In the genomic region with DNA sequence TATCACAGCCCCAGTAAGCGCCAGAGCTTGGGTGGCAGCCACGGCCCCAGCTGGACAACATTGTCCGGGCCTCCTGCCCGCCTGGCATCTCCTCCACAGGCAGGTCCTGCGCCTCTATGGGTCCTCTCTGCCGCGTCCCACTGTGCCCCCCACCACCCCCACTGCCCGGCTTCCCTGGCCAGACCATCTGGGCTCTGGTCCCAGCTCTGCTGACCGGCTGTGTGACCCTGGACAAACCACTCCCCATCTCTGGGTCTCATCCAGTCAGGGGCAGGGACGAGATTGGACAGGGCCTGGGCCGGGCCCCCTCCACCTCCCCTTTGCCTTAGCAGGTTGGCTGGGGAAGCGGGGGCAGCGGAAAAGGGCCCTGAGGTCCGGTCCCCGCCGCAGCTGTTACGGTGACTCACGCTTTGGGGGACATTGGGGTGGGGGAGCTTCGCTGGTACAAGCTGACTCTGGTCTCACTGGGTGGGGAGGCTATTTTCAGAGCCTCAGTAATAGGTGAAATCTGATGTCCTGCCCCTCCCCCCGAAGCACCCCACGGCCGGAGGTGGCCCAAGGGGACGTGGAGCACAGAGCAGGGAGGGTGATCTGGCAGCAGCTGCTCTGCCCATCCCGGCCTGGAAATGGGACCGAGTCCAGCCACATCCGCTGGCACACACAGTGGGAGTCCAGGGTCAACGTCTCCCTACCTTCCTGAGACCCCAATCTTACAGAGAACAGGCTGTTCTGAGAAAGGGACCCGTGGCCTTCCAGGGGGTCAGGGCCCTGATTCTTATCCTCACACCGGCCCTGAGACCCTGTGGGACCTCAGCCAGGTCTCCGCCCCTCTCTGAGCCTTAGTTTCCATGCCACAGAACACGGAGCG, we compare ENCODE assay signal across 9 cellular contexts. TPM values are rescaled to one million over a fixed set of nuclear protein-coding genes. Genes with fewer than 3 reads are reported as not detected.
DNase-seq lines count a peak whose midpoint lies in the region; ATAC-seq, FAIRE-seq and TF ChIP-seq lines count a peak whose summit lies in the region.
"Had no signal": no experiment of that assay in that cellular context is flagged by ENCODE, and none has a peak within 500 bp of the region (broad histone marks: within the 10 kb centered on the region; RNA-seq: fewer than 3 reads in every experiment).

No MANE protein-coding gene starts in this region.

- H4K20me1 ChIP-seq in HepG2 (ENCODE audit: insufficient read depth, low read length) = no peaks in the 10 kb centered on the region

- no peak for DNase-seq in HFF-Myc (ENCODE audit: extremely low read depth, low read depth)
- peak; percentile 64 to 90 for DNase-seq in dermis microvascular lymphatic vessel endothelial cell (ENCODE audit: low read depth in 2 of 2)
- DNase-seq in HepG2 (ENCODE audit: low spot score) = no peak
- no peak for DNase-seq in stimulated activated effector memory CD8-positive, alpha-beta T cell treated with anti-CD3 and anti-CD28 coated beads, Interleukin-12 subunit alpha, Interleukin-12 subunit beta, amount 100 ng/mL, for 72 hours (ENCODE audit: low spot score in 2 of 2)
- no peak for DNase-seq in glomerular visceral epithelial cell (ENCODE audit: extremely low spot score)
- no peak for DNase-seq in effector CD4-positive, alpha-beta T cell
- no peak for DNase-seq in NCI-H69 (lab: John Stamatoyannopoulos, UW)
- no peak for DNase-seq in GM19238 (ENCODE audit: insufficient read length, low spot score)

- no peak overlapping the region for H3K4me3 Mint-ChIP-seq in stimulated activated effector memory CD8-positive, alpha-beta T cell treated with anti-CD3 and anti-CD28 coated beads, Interleukin-12 subunit alpha, Interleukin-12 subunit beta, amount 100 ng/mL, for 72 hours

- no TSS peak for BruUV-seq in HepG2 (replicated peaks; lab: Mats Ljungman, UMichigan)

- no peak overlapping the region for H2AFZ ChIP-seq in HepG2 (ENCODE audit: low read length)

- TF ChIP-seq RAD21 in HepG2 (CRISPR knock-in tag; IDR thresholded peaks at IDR 0.05) = no peak

- CTCF ChIA-PET in HepG2 (lab: Yijun Ruan, JAX; ENCODE audit: low intra/inter-chr PET ratio, low total read pairs) = no interaction called here

- no peak overlapping the region for H3K27ac ChIP-seq in HepG2 (ENCODE audit: extremely low read length, insufficient read depth, low read length)

- ATAC-seq in HepG2 = no peak; the same call in 2 of the 3 replicates
- no peak for ATAC-seq in stimulated activated effector memory CD8-positive, alpha-beta T cell treated with anti-CD3 and anti-CD28 coated beads, Interleukin-12 subunit alpha, Interleukin-12 subunit beta, amount 100 ng/mL, for 72 hours

- peaks cover 32% of the 10 kb centered on the region for H3K4me1 ChIP-seq in HepG2 (ENCODE audit: insufficient read depth, low read length)

- POLR2A ChIA-PET in HepG2 (lab: Yijun Ruan, JAX) = interaction anchor here (1.3 kb wide), 1 partner anchor 23 kb away, joined by 4 read pairs; no protein-coding TSS in a partner anchor

- no peaks in the 10 kb centered on the region for H3K27me3 ChIP-seq in HepG2 (ENCODE audit: control insufficient read depth in 1 of 2, insufficient read depth in 2 of 2, low read length in 2 of 2)

- TF ChIP-seq CTCF in HFF-Myc (IDR thresholded peaks at IDR 0.05; ENCODE audit: low read depth, low read length, missing control alignments) (no peak), HepG2 (CRISPR knock-in tag; IDR thresholded peaks at IDR 0.05) (no peak)

- peaks cover 5% of the 10 kb centered on the region for H3K79me2 ChIP-seq in HepG2 (ENCODE audit: insufficient read depth, low read length)

- no peak overlapping the region for H3K9ac ChIP-seq in HepG2 (ENCODE audit: insufficient read depth, low read depth, low read length)

- no peaks in the 10 kb centered on the region for H3K9me3 ChIP-seq in HepG2 (ENCODE audit: low read length)

- peaks cover 17% of the 10 kb centered on the region for H3K36me3 Mint-ChIP-seq in stimulated activated effector memory CD8-positive, alpha-beta T cell treated with anti-CD3 and anti-CD28 coated beads, Interleukin-12 subunit alpha, Interleukin-12 subunit beta, amount 100 ng/mL, for 72 hours

- intact Hi-C loops in HepG2 (cut with micrococcal nuclease; ENCODE audit: unreplicated experiment) = no loop called here

- in situ Hi-C loops in HepG2 (cut with HindIII; ENCODE audit: extremely low pct_ligation_motif_present, low pct_unique_long_range_greater_than_20kb) = no loop called here

- TF ChIP-seq POLR2A in HepG2 (IDR thresholded peaks at IDR 0.05; ENCODE audit: insufficient read depth in 1 of 2, low read depth in 2 of 2, low read length in 2 of 2) = no peak

- H3K4me3 ChIP-seq in HFF-Myc (replicated peaks; ENCODE audit: low read depth, low read length) (0 out of 2 replicates have a peak overlapping the region, but pooled peaks have one; percentile 1), HepG2 (replicated peaks in 1 of 3; ENCODE audit: insufficient read depth in 1 of 3, low read depth in 2 of 3, low read length in 3 of 3) (no peak overlapping the region)

- H3K4me1 Mint-ChIP-seq in stimulated activated effector memory CD8-positive, alpha-beta T cell treated with anti-CD3 and anti-CD28 coated beads, Interleukin-12 subunit alpha, Interleukin-12 subunit beta, amount 100 ng/mL, for 72 hours = peaks cover 32% of the 10 kb centered on the region

- no peaks in the 10 kb centered on the region for H3K9me3 Mint-ChIP-seq in stimulated activated effector memory CD8-positive, alpha-beta T cell treated with anti-CD3 and anti-CD28 coated beads, Interleukin-12 subunit alpha, Interleukin-12 subunit beta, amount 100 ng/mL, for 72 hours

- WGBS in HepG2 (ENCODE audit: low lambda C conversion rate) = 95% methylated on average over 18 of the region's 32 CpGs

- no peaks in the 10 kb centered on the region for H3K36me3 ChIP-seq in HepG2 (replicated peaks in 1 of 2; ENCODE audit: control insufficient read depth in 1 of 2, insufficient read depth in 2 of 2, low read length in 2 of 2)

- TF ChIP-seq EP300 in HepG2 (IDR thresholded peaks at IDR 0.05; ENCODE audit: low read depth in 2 of 2, low read length in 2 of 2) (no peak), HepG2 (CRISPR knock-in tag; IDR thresholded peaks at IDR 0.05; ENCODE audit: borderline replicate concordance) (no peak)

- H3K27ac Mint-ChIP-seq in stimulated activated effector memory CD8-positive, alpha-beta T cell treated with anti-CD3 and anti-CD28 coated beads, Interleukin-12 subunit alpha, Interleukin-12 subunit beta, amount 100 ng/mL, for 72 hours = peak overlapping the region; percentile 85

- FAIRE-seq in HepG2 (lab: Jason Lieb, UNC) = no peak
- FAIRE-seq: RCC 7860 had no signal

- H3K4me2 ChIP-seq in HepG2 (ENCODE audit: low read depth, low read length) = no peak overlapping the region

TF ChIP-seq in HepG2, 621 proteins besides CTCF, POLR2A, EP300 and RAD21 (continues in another document):
- TF ChIP-seq ZNF263 (CRISPR knock-in tag; IDR thresholded peaks at IDR 0.05) = no peak
- peak; percentile 27 for TF ChIP-seq AGO2 (optimal IDR thresholded peaks at IDR 0.05; ENCODE audit: low read depth, low read length)
- TF ChIP-seq KMT2B (CRISPR knock-in tag; IDR thresholded peaks at IDR 0.05) = no peak
- no peak for TF ChIP-seq ZNF143 (CRISPR knock-in tag; IDR thresholded peaks at IDR 0.05)
- TF ChIP-seq ZNF567 (CRISPR knock-in tag; IDR thresholded peaks at IDR 0.05; ENCODE audit: borderline replicate concordance) = no peak
- TF ChIP-seq FOXP1 (IDR thresholded peaks at IDR 0.05) = no peak
- no peak for TF ChIP-seq FOXP1 (CRISPR knock-in tag; IDR thresholded peaks at IDR 0.05)
- TF ChIP-seq, protein P1, sequence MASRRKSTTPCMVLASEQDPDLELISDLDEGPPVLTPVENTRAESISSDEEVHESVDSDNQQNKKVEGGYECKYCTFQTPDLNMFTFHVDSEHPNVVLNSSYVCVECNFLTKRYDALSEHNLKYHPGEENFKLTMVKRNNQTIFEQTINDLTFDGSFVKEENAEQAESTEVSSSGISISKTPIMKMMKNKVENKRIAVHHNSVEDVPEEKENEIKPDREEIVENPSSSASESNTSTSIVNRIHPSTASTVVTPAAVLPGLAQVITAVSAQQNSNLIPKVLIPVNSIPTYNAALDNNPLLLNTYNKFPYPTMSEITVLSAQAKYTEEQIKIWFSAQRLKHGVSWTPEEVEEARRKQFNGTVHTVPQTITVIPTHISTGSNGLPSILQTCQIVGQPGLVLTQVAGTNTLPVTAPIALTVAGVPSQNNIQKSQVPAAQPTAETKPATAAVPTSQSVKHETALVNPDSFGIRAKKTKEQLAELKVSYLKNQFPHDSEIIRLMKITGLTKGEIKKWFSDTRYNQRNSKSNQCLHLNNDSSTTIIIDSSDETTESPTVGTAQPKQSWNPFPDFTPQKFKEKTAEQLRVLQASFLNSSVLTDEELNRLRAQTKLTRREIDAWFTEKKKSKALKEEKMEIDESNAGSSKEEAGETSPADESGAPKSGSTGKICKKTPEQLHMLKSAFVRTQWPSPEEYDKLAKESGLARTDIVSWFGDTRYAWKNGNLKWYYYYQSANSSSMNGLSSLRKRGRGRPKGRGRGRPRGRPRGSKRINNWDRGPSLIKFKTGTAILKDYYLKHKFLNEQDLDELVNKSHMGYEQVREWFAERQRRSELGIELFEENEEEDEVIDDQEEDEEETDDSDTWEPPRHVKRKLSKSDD (CRISPR knock-in tag; IDR thresholded peaks at IDR 0.05; ENCODE audit: low read depth) = no peak

RNA-seq across cellular contexts. Expression of a gene that starts 9.1 kb away (rescaled TPM):
- total RNA-seq in dermis microvascular lymphatic vessel endothelial cell = 11.9 and 18.2 TPM in 2 replicates
- 2.5 and 2.9 TPM in 2 replicates for total RNA-seq in HepG2 (2016; rRNA removed; fragmentation: Illumina TruSeq; extraction: Trizol)
- 2.9 and 3.0 TPM in 2 replicates for total RNA-seq in HepG2 (2016; cell fraction: cytosol; rRNA removed; fragmentation: Illumina TruSeq; extraction: Trizol; ENCODE audit: low read depth)
- 3.0 and 3.2 TPM in 2 replicates for total RNA-seq in HepG2 (2016; cell fraction: insoluble cytoplasmic fraction; rRNA removed; fragmentation: Illumina TruSeq; extraction: Trizol)
- 2.5 and 2.9 TPM in 2 replicates for total RNA-seq in HepG2 (2016; cell fraction: membrane; rRNA removed; fragmentation: Illumina TruSeq; extraction: Trizol)
- total RNA-seq in HepG2 (2016; cell fraction: nucleus; rRNA removed; fragmentation: Illumina TruSeq; extraction: Trizol) = 3.8 and 5.6 TPM in 2 replicates
- polyA plus RNA-seq in HepG2 (2011; rRNA removed) = 1.3 and 1.6 TPM in 2 replicates
- 0.71 and 0.79 TPM in 2 replicates for polyA plus RNA-seq in HepG2 (2011; cell fraction: cytosol; rRNA removed)
- 5.1 and 8.1 TPM in 2 replicates for polyA plus RNA-seq in HepG2 (2011; cell fraction: nucleus; rRNA removed)
- 5.9 and 8.4 TPM in 2 replicates for polyA plus RNA-seq in HepG2 (2012)
- 1.1 and 1.4 TPM in 2 replicates for polyA plus RNA-seq in HepG2 (2016; cell fraction: cytosol; fragmentation: Illumina TruSeq; extraction: Trizol; ENCODE audit: low read depth)
- polyA plus RNA-seq in HepG2 (2016; cell fraction: insoluble cytoplasmic fraction; fragmentation: Illumina TruSeq; extraction: Trizol; ENCODE audit: low read depth) = 8.2 and 9.6 TPM in 2 replicates
- 4.6 and 4.8 TPM in 2 replicates for polyA plus RNA-seq in HepG2 (2016; cell fraction: membrane; fragmentation: Illumina TruSeq; extraction: Trizol; ENCODE audit: low read depth)
- polyA plus RNA-seq in HepG2 (2016; cell fraction: nucleus; fragmentation: Illumina TruSeq; extraction: Trizol; ENCODE audit: insufficient read depth, low read depth) = 7.4 and 9.8 TPM in 2 replicates
- polyA minus RNA-seq in HepG2 (2011; rRNA and poly(A)+ RNA removed; ENCODE audit: low replicate concordance) = 5.3 and 16.7 TPM in 2 replicates
- polyA minus RNA-seq in HepG2 (2011; cell fraction: cytosol; rRNA and poly(A)+ RNA removed) = 5.2 and 5.4 TPM in 2 replicates
- polyA minus RNA-seq in HepG2 (2011; cell fraction: nucleus; rRNA and poly(A)+ RNA removed) = 5.1 and 5.3 TPM in 2 replicates

Comparison
In these comparisons a context has a peak if more than half of its experiments do, and no peak if none do; other contexts are left out.
1. DNase-seq: peak in dermis microvascular lymphatic vessel endothelial cell (2 of 2); none in HFF-Myc (single experiment), HepG2 (single experiment), stimulated activated effector memory CD8-positive, alpha-beta T cell treated with anti-CD3 and anti-CD28 coated beads, Interleukin-12 subunit alpha, Interleukin-12 subunit beta, amount 100 ng/mL, for 72 hours (0 of 2), glomerular visceral epithelial cell (single experiment), effector CD4-positive, alpha-beta T cell (single experiment), NCI-H69 (single experiment) and GM19238 (single experiment).